In genomic region chr2:205957452-205958154, GRCh38 we compare ENCODE assay signal across 28 cellular contexts.
DNase-seq lines count a peak whose midpoint lies in the region; ATAC-seq and TF ChIP-seq lines count a peak whose summit lies in the region.
"Had no signal": no experiment of that assay in that cellular context is flagged by ENCODE, and none has a peak within 500 bp of the region (broad histone marks: within the 10 kb centered on the region; RNA-seq: fewer than 3 reads in every experiment).

No MANE protein-coding gene starts in this region.

- POLR2A ChIA-PET in activated naive CD8-positive, alpha-beta T cell treated with anti-CD3 and anti-CD28 coated beads, Interleukin-2, amount 10 ng/mL, durations not matched to agents 7 days and 5 days (lab: Charles Lee) = no interaction called here

- ATAC-seq in activated naive CD8-positive, alpha-beta T cell treated with anti-CD3 and anti-CD28 coated beads, Interleukin-2, amount 10 ng/mL, durations not matched to agents 7 days and 5 days (ENCODE audit: low read depth) = peak; percentile 81
- peak; percentile 89 for ATAC-seq in central memory CD8-positive, alpha-beta T cell (replicated peaks; ENCODE audit: extremely low read depth, poor library complexity, severe bottlenecking)
- ATAC-seq: left cardiac atrium had no signal

- H3K9me3 ChIP-seq in mucosa of rectum (ENCODE audit: control insufficient read depth in 2 of 2, low read length in 2 of 2) = no peaks in the 10 kb centered on the region
- no peaks in the 10 kb centered on the region for H3K9me3 ChIP-seq in testis
- no peaks in the 10 kb centered on the region for H3K9me3 ChIP-seq in MG63
- H3K9me3 ChIP-seq: right atrium auricular region, SK-N-SH, tibial nerve had no signal

- no peak for TF ChIP-seq POLR2A in testis (IDR thresholded peaks at IDR 0.05)

- H3K36me3 ChIP-seq in mucosa of rectum (ENCODE audit: control insufficient read depth in 2 of 2, insufficient read depth in 2 of 2, low read length in 2 of 2) (no peaks in the 10 kb centered on the region), testis (ENCODE audit: low read depth, missing control alignments) (no peaks in the 10 kb centered on the region), MG63 (no peaks in the 10 kb centered on the region)
- H3K36me3 ChIP-seq: right atrium auricular region, spleen, tibial nerve had no signal

- H3K4me1 ChIP-seq in mucosa of rectum (ENCODE audit: control insufficient read depth in 2 of 2, insufficient read depth in 2 of 2, low read length in 2 of 2) (peaks cover 5 to 13% of the 10 kb centered on the region in 2 donors), testis (no peaks in the 10 kb centered on the region)
- H3K4me1 ChIP-seq: right atrium auricular region, spleen, tibial nerve had no signal

- peaks cover 10% of the 10 kb centered on the region for H3K4me1 Mint-ChIP-seq in activated naive CD8-positive, alpha-beta T cell treated with anti-CD3 and anti-CD28 coated beads, Interleukin-2, amount 10 ng/mL, durations not matched to agents 7 days and 5 days
- H3K4me1 Mint-ChIP-seq in activated naive CD8-positive, alpha-beta T cell treated with anti-CD3 and anti-CD28 coated beads for 36 hours = no peaks in the 10 kb centered on the region
- peaks cover 14% of the 10 kb centered on the region for H3K4me1 Mint-ChIP-seq in central memory CD8-positive, alpha-beta T cell
- H3K4me1 Mint-ChIP-seq: naive B cell had no signal

- peak overlapping the region in 1 of 2 donors; percentile 26 for H3K4me3 ChIP-seq in mucosa of rectum (ENCODE audit: low read length in 2 of 2)
- H3K4me3 ChIP-seq in testis = no peak overlapping the region
- H3K4me3 ChIP-seq in MG63 = no peak overlapping the region
- H3K4me3 ChIP-seq: right atrium auricular region, spleen, tibial nerve had no signal

- no peak for TF ChIP-seq CTCF in testis (IDR thresholded peaks at IDR 0.05)

- peaks cover 7% of the 10 kb centered on the region for H3K27me3 Mint-ChIP-seq in activated naive CD8-positive, alpha-beta T cell treated with anti-CD3 and anti-CD28 coated beads, Interleukin-2, amount 10 ng/mL, durations not matched to agents 7 days and 5 days
- no peaks in the 10 kb centered on the region for H3K27me3 Mint-ChIP-seq in activated naive CD8-positive, alpha-beta T cell treated with anti-CD3 and anti-CD28 coated beads for 36 hours
- peaks cover 33% of the 10 kb centered on the region for H3K27me3 Mint-ChIP-seq in central memory CD8-positive, alpha-beta T cell

- no peak overlapping the region for H3K4me3 Mint-ChIP-seq in activated naive CD8-positive, alpha-beta T cell treated with anti-CD3 and anti-CD28 coated beads, Interleukin-2, amount 10 ng/mL, durations not matched to agents 7 days and 5 days
- H3K4me3 Mint-ChIP-seq in activated naive CD8-positive, alpha-beta T cell treated with anti-CD3 and anti-CD28 coated beads for 36 hours = no peak overlapping the region
- peak overlapping the region; percentile 26 for H3K4me3 Mint-ChIP-seq in central memory CD8-positive, alpha-beta T cell
- H3K4me3 Mint-ChIP-seq: activated CD4-positive, alpha-beta T cell treated with anti-CD3 and anti-CD28 coated beads, Interleukin-2, amount 10 ng/mL, durations not matched to agents 7 days and 5 days had no signal

- intact Hi-C loops in testis (cut with DNase I; ENCODE audit: low total_unique reads) = no loop called here

- H3K27ac Mint-ChIP-seq in activated naive CD8-positive, alpha-beta T cell treated with anti-CD3 and anti-CD28 coated beads, Interleukin-2, amount 10 ng/mL, durations not matched to agents 7 days and 5 days = peak overlapping the region; percentile 45
- H3K27ac Mint-ChIP-seq in activated naive CD8-positive, alpha-beta T cell treated with anti-CD3 and anti-CD28 coated beads for 36 hours = no peak overlapping the region
- peak overlapping the region; percentile 39 for H3K27ac Mint-ChIP-seq in central memory CD8-positive, alpha-beta T cell (ENCODE audit: low read depth)
- H3K27ac Mint-ChIP-seq: activated CD4-positive, alpha-beta T cell treated with anti-CD3 and anti-CD28 coated beads, Interleukin-2, amount 10 ng/mL, durations not matched to agents 7 days and 5 days; naive B cell had no signal

- H3K27ac ChIP-seq in mucosa of rectum (ENCODE audit: low read depth in 2 of 2, low read length in 2 of 2) (peak overlapping the region; percentile 52 to 56), testis (no peak overlapping the region)
- H3K27ac ChIP-seq: epithelial cell of prostate, right atrium auricular region, spleen, tibial nerve, VCaP had no signal

- H3K9ac ChIP-seq in mucosa of rectum (ENCODE audit: low read depth in 1 of 2, low read length in 2 of 2) = no peak overlapping the region
- H3K9ac ChIP-seq: SK-N-SH had no signal

- H3K36me3 Mint-ChIP-seq in activated naive CD8-positive, alpha-beta T cell treated with anti-CD3 and anti-CD28 coated beads, Interleukin-2, amount 10 ng/mL, durations not matched to agents 7 days and 5 days = no peaks in the 10 kb centered on the region
- no peaks in the 10 kb centered on the region for H3K36me3 Mint-ChIP-seq in activated naive CD8-positive, alpha-beta T cell treated with anti-CD3 and anti-CD28 coated beads for 36 hours
- peaks cover 5% of the 10 kb centered on the region for H3K36me3 Mint-ChIP-seq in central memory CD8-positive, alpha-beta T cell (ENCODE audit: insufficient read depth)
- H3K36me3 Mint-ChIP-seq: naive B cell had no signal

- DNase-seq in activated naive CD8-positive, alpha-beta T cell treated with anti-CD3 and anti-CD28 coated beads, Interleukin-2, amount 10 ng/mL, durations not matched to agents 7 days and 5 days = no peak
- no peak for DNase-seq in activated naive CD8-positive, alpha-beta T cell treated with anti-CD3 and anti-CD28 coated beads for 36 hours
- DNase-seq in central memory CD8-positive, alpha-beta T cell (ENCODE audit: low spot score in 2 of 2) = peak in 1 of 2 donors; percentile 18
- DNase-seq in testis (no peak), anterior cingulate cortex (lab: John Stamatoyannopoulos, UW) (no peak), NCI-H2081 treated with DMSO at 0.1 percent for 48 hours (lab: John Stamatoyannopoulos, UW) (no peak), MG63 (no peak)
- DNase-seq: activated CD4-positive, alpha-beta T cell treated with anti-CD3 and anti-CD28 coated beads, Interleukin-2, amount 10 ng/mL, durations not matched to agents 7 days and 5 days; activated CD8-positive, alpha-beta memory T cell treated with anti-CD3 and anti-CD28 coated beads, Interleukin-2, amount 50 U/mL, for 4 hours; DMS53; GF-D8; HCEC 1CT; Kasumi-1; left cardiac atrium; mesenchymal stem cell; naive B cell; NCI-H1048; NCI-H187 treated with DMSO at 0.1 percent for 48 hours; NCI-H526 treated with DMSO at 0.1 percent for 48 hours; SK-N-SH; spleen; stimulated activated CD4-positive, alpha-beta T cell treated with anti-CD3 and anti-CD28 coated beads, Interleukin-2, amount 100 ng/mL, for 48 hours; stimulated activated naive CD4-positive, alpha-beta T cell treated with Interleukin-2 at 50 U/mL for 16 hours had no signal

- peaks cover 2% of the 10 kb centered on the region for H3K9me3 Mint-ChIP-seq in activated naive CD8-positive, alpha-beta T cell treated with anti-CD3 and anti-CD28 coated beads, Interleukin-2, amount 10 ng/mL, durations not matched to agents 7 days and 5 days
- peaks cover 8% of the 10 kb centered on the region for H3K9me3 Mint-ChIP-seq in activated naive CD8-positive, alpha-beta T cell treated with anti-CD3 and anti-CD28 coated beads for 36 hours
- H3K9me3 Mint-ChIP-seq in central memory CD8-positive, alpha-beta T cell = no peaks in the 10 kb centered on the region
- H3K9me3 Mint-ChIP-seq: activated CD4-positive, alpha-beta T cell treated with anti-CD3 and anti-CD28 coated beads, Interleukin-2, amount 10 ng/mL, durations not matched to agents 7 days and 5 days had no signal

- H3K27me3 ChIP-seq in mucosa of rectum (ENCODE audit: control insufficient read depth in 2 of 2, insufficient read depth in 2 of 2, low read length in 2 of 2) = no peaks in the 10 kb centered on the region
- no peaks in the 10 kb centered on the region for H3K27me3 ChIP-seq in testis
- H3K27me3 ChIP-seq in MG63 = no peaks in the 10 kb centered on the region
- H3K27me3 ChIP-seq: right atrium auricular region, tibial nerve had no signal

- 81 to 83% methylated on average over 11 of the region's 11 CpGs for WGBS in testis, 2 donors

Comparison
In these comparisons a context has a peak if more than half of its experiments do, and no peak if none do; other contexts are left out.
1. H3K27ac ChIP-seq: peak in mucosa of rectum (2 of 2); none in testis (0 of 2).